Comparison of ENCODE assay signal across 1 cellular context in the genomic region with DNA sequence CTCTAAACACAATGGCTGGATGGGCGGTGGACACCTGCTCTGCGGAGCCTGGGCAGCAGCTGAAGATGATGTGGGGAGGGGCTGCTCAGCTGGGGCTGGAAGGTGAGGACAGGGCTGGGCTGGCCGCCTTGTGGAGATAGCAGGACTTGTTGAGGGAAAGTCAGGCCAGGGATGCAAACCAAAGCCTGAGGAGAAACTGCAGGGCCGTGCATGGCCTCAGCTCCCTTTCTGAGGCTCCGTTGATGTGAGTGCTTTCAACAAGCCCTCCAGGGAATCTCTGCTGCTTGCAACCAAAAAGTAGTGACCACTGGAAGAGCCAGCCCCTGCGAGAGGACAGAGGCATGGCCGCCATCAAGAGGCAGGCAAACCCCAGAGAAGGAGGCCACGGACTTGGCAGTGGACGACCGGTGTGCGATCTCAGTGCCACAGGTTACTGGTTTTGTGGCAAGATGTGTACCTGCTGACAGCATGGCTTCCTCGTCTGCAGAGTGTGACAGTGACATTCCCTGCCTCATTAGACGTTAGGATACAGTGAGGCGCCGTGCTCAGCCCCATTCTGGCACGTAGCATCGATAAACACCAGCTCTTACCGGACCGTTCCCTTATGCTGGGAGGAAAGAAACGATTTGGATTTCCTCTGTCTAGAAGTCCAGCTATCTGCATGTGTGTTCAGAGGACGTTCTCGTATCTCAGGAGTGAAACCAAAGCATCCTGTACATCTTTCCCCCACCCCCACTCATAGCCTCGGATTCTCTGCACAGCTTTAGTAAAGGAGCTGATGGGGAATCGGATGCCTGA.
A peak's percentile ranks its signal among the peaks of the same experiment; 100 is the strongest.
TF ChIP-seq lines count a peak whose summit lies in the region.

No MANE protein-coding gene starts in this region.

TF ChIP-seq in HepG2, 621 proteins besides CTCF, POLR2A, EP300 and RAD21 (continues in another document):
- TF ChIP-seq ZNF746 (CRISPR knock-in tag; IDR thresholded peaks at IDR 0.05) (peak; percentile 7; the same call in 1 of the 2 replicates), ZFP41 (CRISPR knock-in tag; IDR thresholded peaks at IDR 0.05; ENCODE audit: borderline replicate concordance) (0 out of 2 replicates have a peak, but pooled peaks have one; percentile 20), MEIS1 (CRISPR knock-in tag; IDR thresholded peaks at IDR 0.05; ENCODE audit: borderline replicate concordance) (peak; percentile 73), ZNF460 (CRISPR knock-in tag; IDR thresholded peaks at IDR 0.05; ENCODE audit: borderline replicate concordance) (no peak), HOXA9 (CRISPR knock-in tag; IDR thresholded peaks at IDR 0.05; ENCODE audit: borderline replicate concordance) (no peak), ZNF770 (CRISPR knock-in tag; IDR thresholded peaks at IDR 0.05) (no peak), NR2F6 (IDR thresholded peaks at IDR 0.05) (no peak), NR2F6 (CRISPR knock-in tag; IDR thresholded peaks at IDR 0.05) (no peak), REL (CRISPR knock-in tag; conservative IDR thresholded peaks at IDR 0.05) (no peak), ZNF432 (CRISPR knock-in tag; IDR thresholded peaks at IDR 0.05; ENCODE audit: borderline replicate concordance) (no peak), TEAD3 (CRISPR knock-in tag; optimal IDR thresholded peaks at IDR 0.05; ENCODE audit: borderline replicate concordance) (peak; percentile 3), BORCS8-MEF2B (CRISPR knock-in tag; IDR thresholded peaks at IDR 0.05) (no peak), ZNF839 (CRISPR knock-in tag; IDR thresholded peaks at IDR 0.05; ENCODE audit: borderline replicate concordance) (no peak), ZNF557 (CRISPR knock-in tag; IDR thresholded peaks at IDR 0.05) (no peak), ZNF564 (CRISPR knock-in tag; IDR thresholded peaks at IDR 0.05) (no peak), ZNF484 (CRISPR knock-in tag; IDR thresholded peaks at IDR 0.05; ENCODE audit: borderline replicate concordance, low read depth) (no peak), ZNF639 (CRISPR knock-in tag; conservative IDR thresholded peaks at IDR 0.05) (no peak), ZFP37 (CRISPR knock-in tag; IDR thresholded peaks at IDR 0.05; ENCODE audit: borderline replicate concordance) (no peak), ZBTB40 (IDR thresholded peaks at IDR 0.05) (no peak), ZBTB40 (CRISPR knock-in tag; IDR thresholded peaks at IDR 0.05) (peak; percentile 30; the same call in 1 of the 2 replicates), ZNF441 (CRISPR knock-in tag; IDR thresholded peaks at IDR 0.05; ENCODE audit: borderline replicate concordance) (0 out of 2 replicates have a peak, but pooled peaks have one; percentile 41), ZFP36L1 (CRISPR knock-in tag; IDR thresholded peaks at IDR 0.05) (0 out of 2 replicates have a peak, but pooled peaks have one; percentile 14), CBX1 (IDR thresholded peaks at IDR 0.05; ENCODE audit: low read depth) (no peak), STAT5B (CRISPR knock-in tag; IDR thresholded peaks at IDR 0.05) (no peak)
- TF ChIP-seq, protein P1, sequence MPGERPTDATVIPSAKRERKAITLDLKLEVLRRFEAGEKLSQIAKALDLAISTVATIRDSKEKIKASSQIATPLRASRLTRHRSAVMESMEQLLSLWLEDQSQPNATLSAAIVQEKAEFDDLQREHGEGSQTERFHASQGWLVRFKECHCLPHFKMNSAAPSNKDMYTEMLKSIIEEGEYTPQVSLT (CRISPR knock-in tag; IDR thresholded peaks at IDR 0.05; ENCODE audit: borderline replicate concordance, low read depth), result no peak
- TF ChIP-seq, protein P2, sequence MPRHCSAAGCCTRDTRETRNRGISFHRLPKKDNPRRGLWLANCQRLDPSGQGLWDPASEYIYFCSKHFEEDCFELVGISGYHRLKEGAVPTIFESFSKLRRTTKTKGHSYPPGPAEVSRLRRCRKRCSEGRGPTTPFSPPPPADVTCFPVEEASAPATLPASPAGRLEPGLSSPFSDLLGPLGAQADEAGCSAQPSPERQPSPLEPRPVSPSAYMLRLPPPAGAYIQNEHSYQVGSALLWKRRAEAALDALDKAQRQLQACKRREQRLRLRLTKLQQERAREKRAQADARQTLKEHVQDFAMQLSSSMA (CRISPR knock-in tag; IDR thresholded peaks at IDR 0.05), result peak; percentile 77; the same call in 1 of the 2 replicates
- TF ChIP-seq, protein P3, sequence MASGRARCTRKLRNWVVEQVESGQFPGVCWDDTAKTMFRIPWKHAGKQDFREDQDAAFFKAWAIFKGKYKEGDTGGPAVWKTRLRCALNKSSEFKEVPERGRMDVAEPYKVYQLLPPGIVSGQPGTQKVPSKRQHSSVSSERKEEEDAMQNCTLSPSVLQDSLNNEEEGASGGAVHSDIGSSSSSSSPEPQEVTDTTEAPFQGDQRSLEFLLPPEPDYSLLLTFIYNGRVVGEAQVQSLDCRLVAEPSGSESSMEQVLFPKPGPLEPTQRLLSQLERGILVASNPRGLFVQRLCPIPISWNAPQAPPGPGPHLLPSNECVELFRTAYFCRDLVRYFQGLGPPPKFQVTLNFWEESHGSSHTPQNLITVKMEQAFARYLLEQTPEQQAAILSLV (CRISPR knock-in tag; IDR thresholded peaks at IDR 0.05; ENCODE audit: borderline replicate concordance), result 0 out of 2 replicates have a peak, but pooled peaks have one; percentile 33
- TF ChIP-seq, protein P4, sequence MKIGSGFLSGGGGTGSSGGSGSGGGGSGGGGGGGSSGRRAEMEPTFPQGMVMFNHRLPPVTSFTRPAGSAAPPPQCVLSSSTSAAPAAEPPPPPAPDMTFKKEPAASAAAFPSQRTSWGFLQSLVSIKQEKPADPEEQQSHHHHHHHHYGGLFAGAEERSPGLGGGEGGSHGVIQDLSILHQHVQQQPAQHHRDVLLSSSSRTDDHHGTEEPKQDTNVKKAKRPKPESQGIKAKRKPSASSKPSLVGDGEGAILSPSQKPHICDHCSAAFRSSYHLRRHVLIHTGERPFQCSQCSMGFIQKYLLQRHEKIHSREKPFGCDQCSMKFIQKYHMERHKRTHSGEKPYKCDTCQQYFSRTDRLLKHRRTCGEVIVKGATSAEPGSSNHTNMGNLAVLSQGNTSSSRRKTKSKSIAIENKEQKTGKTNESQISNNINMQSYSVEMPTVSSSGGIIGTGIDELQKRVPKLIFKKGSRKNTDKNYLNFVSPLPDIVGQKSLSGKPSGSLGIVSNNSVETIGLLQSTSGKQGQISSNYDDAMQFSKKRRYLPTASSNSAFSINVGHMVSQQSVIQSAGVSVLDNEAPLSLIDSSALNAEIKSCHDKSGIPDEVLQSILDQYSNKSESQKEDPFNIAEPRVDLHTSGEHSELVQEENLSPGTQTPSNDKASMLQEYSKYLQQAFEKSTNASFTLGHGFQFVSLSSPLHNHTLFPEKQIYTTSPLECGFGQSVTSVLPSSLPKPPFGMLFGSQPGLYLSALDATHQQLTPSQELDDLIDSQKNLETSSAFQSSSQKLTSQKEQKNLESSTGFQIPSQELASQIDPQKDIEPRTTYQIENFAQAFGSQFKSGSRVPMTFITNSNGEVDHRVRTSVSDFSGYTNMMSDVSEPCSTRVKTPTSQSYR (CRISPR knock-in tag; IDR thresholded peaks at IDR 0.05; ENCODE audit: borderline replicate concordance), result 0 out of 2 replicates have a peak, but pooled peaks have one; percentile 13
- TF ChIP-seq, protein P5, sequence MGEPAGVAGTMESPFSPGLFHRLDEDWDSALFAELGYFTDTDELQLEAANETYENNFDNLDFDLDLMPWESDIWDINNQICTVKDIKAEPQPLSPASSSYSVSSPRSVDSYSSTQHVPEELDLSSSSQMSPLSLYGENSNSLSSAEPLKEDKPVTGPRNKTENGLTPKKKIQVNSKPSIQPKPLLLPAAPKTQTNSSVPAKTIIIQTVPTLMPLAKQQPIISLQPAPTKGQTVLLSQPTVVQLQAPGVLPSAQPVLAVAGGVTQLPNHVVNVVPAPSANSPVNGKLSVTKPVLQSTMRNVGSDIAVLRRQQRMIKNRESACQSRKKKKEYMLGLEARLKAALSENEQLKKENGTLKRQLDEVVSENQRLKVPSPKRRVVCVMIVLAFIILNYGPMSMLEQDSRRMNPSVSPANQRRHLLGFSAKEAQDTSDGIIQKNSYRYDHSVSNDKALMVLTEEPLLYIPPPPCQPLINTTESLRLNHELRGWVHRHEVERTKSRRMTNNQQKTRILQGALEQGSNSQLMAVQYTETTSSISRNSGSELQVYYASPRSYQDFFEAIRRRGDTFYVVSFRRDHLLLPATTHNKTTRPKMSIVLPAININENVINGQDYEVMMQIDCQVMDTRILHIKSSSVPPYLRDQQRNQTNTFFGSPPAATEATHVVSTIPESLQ (CRISPR knock-in tag; conservative IDR thresholded peaks at IDR 0.05), result no peak
- TF ChIP-seq, protein P6, sequence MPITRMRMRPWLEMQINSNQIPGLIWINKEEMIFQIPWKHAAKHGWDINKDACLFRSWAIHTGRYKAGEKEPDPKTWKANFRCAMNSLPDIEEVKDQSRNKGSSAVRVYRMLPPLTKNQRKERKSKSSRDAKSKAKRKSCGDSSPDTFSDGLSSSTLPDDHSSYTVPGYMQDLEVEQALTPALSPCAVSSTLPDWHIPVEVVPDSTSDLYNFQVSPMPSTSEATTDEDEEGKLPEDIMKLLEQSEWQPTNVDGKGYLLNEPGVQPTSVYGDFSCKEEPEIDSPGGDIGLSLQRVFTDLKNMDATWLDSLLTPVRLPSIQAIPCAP (CRISPR knock-in tag; IDR thresholded peaks at IDR 0.05; ENCODE audit: low read depth), result 0 out of 2 replicates have a peak, but pooled peaks have one; percentile 32
